ENCODE assay signal across 20 cellular contexts in genomic region chr14:38947343-38947742, GRCh38.
"Had no signal": no experiment of that assay in that cellular context is flagged by ENCODE, and none has a peak within 500 bp of the region (broad histone marks: within the 10 kb centered on the region; RNA-seq: fewer than 3 reads in every experiment).

No MANE protein-coding gene starts in this region.

- DNase-seq: activated B cell treated with CpG ODN at 0.5 μM for 24 hours; activated CD4-positive, alpha-beta T cell treated with anti-CD3 and anti-CD28 coated beads for 48 hours; activated CD4-positive, alpha-beta T cell treated with anti-CD3 and anti-CD28 coated beads, Interleukin-2, amount 50 U/mL, for 1 hour; activated CD4-positive, alpha-beta T cell treated with anti-CD3 and anti-CD28 coated beads, Interleukin-2, amount 50 U/mL, for 48 hours; activated CD8-positive, alpha-beta memory T cell treated with anti-CD3 and anti-CD28 coated beads for 24 hours; activated CD8-positive, alpha-beta T cell treated with anti-CD3 and anti-CD28 coated beads for 36 hours; activated effector memory CD4-positive, alpha-beta T cell treated with anti-CD3 and anti-CD28 coated beads, Interleukin-2, amount 50 U/mL, for 16 hours; activated naive CD4-positive, alpha-beta T cell treated with anti-CD3 and anti-CD28 coated beads, Interleukin-2, amount 10 ng/mL, durations not matched to agents 7 days and 5 days; activated naive CD8-positive, alpha-beta T cell treated with anti-CD3 and anti-CD28 coated beads, Interleukin-2, amount 10 ng/mL, durations not matched to agents 7 days and 5 days; activated T-cell treated with anti-CD3 and anti-CD28 coated beads, Interleukin-2, amount 50 U/mL, for 4 hours; colonic mucosa; effector memory CD4-positive, alpha-beta T cell; endodermal cell; glutamatergic neuron; heart left ventricle; T-helper 1 cell; T-helper 17 cell; T1000; WERI-Rb-1 had no signal

- H3K9me3 ChIP-seq: ascending aorta, colonic mucosa, heart left ventricle had no signal

- H3K4me3 ChIP-seq: ascending aorta, colonic mucosa had no signal

- H3K4me1 ChIP-seq: colonic mucosa had no signal

- H3K36me3 ChIP-seq: ascending aorta, colonic mucosa, heart left ventricle, WERI-Rb-1 had no signal

- H3K27me3 ChIP-seq: ascending aorta, colonic mucosa, heart left ventricle had no signal

- H3K27ac ChIP-seq: ascending aorta, colonic mucosa, heart left ventricle, WERI-Rb-1 had no signal
